Comparison of ENCODE assay signal across 28 cellular contexts in the genomic region with DNA sequence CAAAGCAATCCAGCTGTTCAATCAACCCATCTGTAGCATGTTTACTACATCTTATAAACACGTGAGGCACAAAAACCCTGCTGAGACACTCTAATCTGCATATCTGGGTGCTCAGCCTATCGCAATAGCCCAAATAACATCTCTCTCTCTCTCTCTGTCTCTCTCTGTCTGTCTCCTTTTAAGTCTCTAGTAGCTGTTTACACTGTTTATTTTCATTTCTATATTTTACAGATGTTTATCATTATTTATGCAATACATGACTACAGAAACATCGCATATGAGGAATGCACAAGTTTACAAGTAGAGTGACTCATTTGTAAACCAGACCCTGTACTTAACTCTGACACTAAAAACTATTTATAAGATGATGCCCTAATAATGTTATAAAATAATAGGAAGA.
DNase-seq lines count a peak whose midpoint lies in the region; ATAC-seq lines count a peak whose summit lies in the region.
"Had no signal": no experiment of that assay in that cellular context is flagged by ENCODE, and none has a peak within 500 bp of the region (broad histone marks: within the 10 kb centered on the region; RNA-seq: fewer than 3 reads in every experiment).

No MANE protein-coding gene starts in this region.

- H3K36me3 ChIP-seq in adipocyte (ENCODE audit: control insufficient read depth, insufficient read depth, low read length, severe bottlenecking) = no peaks in the 10 kb centered on the region
- H3K36me3 ChIP-seq: BLaER1 treated with 17β-estradiol and CSF1 and Interleukin-3, amounts not matched to agents 10 nM and 100 nM; ovary; tibial artery had no signal

- peak; percentile 7 for DNase-seq in AG08395 (ENCODE audit: low spot score)
- DNase-seq in GM04503 (ENCODE audit: low read depth) = peak; percentile 31
- peak; percentile 59 for DNase-seq in adipocyte (ENCODE audit: low read depth)
- peak; percentile 30 for DNase-seq in fibroblast of the conjunctiva (ENCODE audit: low read depth)
- no peak for DNase-seq in T-helper 17 cell
- DNase-seq: activated CD8-positive, alpha-beta T cell treated with anti-CD3 and anti-CD28 coated beads for 36 hours; anterior cingulate cortex; COR-L47; NCI-H1436 treated with DMSO at 0.1 percent for 48 hours; NCI-H2107; nephron progenitor cell; OCI-M1; ovary; small intestine; stimulated activated CD4-positive, alpha-beta T cell treated with anti-CD3 and anti-CD28 coated beads, Interleukin-1b, Interleukin-23, amount 100 ng/mL, for 48 hours; stimulated activated CD8-positive, alpha-beta memory T cell treated with anti-CD3 and anti-CD28 coated beads, Interleukin-4, amount 100 ng/mL, for 48 hours; tibial artery had no signal

- H3K4me3 Mint-ChIP-seq in T-helper 17 cell = no peak overlapping the region
- H3K4me3 Mint-ChIP-seq: activated CD8-positive, alpha-beta T cell treated with anti-CD3 and anti-CD28 coated beads for 36 hours; activated naive CD4-positive, alpha-beta T cell treated with anti-CD3 and anti-CD28 coated beads, Interleukin-2, amount 50 U/mL, for 24 hours; nephron progenitor cell; T-helper 2 cell treated with Interferon-gamma antibody and Interleukin-4, amounts not matched to agents 5 μg/mL and 100 μg/mL, for 36 hours had no signal

- ATAC-seq in HG02885 (IDR thresholded peaks at IDR 0.05; ENCODE audit: poor library complexity, unreplicated experiment) (no peak), HG03378 (IDR thresholded peaks at IDR 0.05; ENCODE audit: unreplicated experiment) (no peak), GM18520 (IDR thresholded peaks at IDR 0.05; ENCODE audit: unreplicated experiment) (no peak), T-helper 17 cell (no peak)
- ATAC-seq: activated CD8-positive, alpha-beta T cell treated with anti-CD3 and anti-CD28 coated beads for 36 hours; esophagus mucosa; GM12878; K562 had no signal

- peaks cover 4% of the 10 kb centered on the region for H3K4me1 ChIP-seq in adipocyte (ENCODE audit: control insufficient read depth, insufficient read depth, low read length)
- H3K4me1 ChIP-seq: BLaER1 treated with 17β-estradiol and CSF1 and Interleukin-3, amounts not matched to agents 10 nM and 100 nM; tibial artery had no signal

- peaks cover 7% of the 10 kb centered on the region for H3K27me3 Mint-ChIP-seq in T-helper 17 cell
- H3K27me3 Mint-ChIP-seq: activated CD8-positive, alpha-beta T cell treated with anti-CD3 and anti-CD28 coated beads for 36 hours; activated naive CD4-positive, alpha-beta T cell treated with anti-CD3 and anti-CD28 coated beads, Interleukin-2, amount 50 U/mL, for 24 hours had no signal

- H3K4me1 Mint-ChIP-seq in T-helper 17 cell = no peaks in the 10 kb centered on the region
- H3K4me1 Mint-ChIP-seq: activated naive CD4-positive, alpha-beta T cell treated with anti-CD3 and anti-CD28 coated beads, Interleukin-2, amount 50 U/mL, for 24 hours; nephron progenitor cell had no signal

- H3K9ac ChIP-seq in adipocyte (ENCODE audit: low read length) = no peak overlapping the region
- H3K9ac ChIP-seq: BLaER1 treated with 17β-estradiol and CSF1 and Interleukin-3, amounts not matched to agents 10 nM and 100 nM had no signal

- no peak overlapping the region for H3K4me3 ChIP-seq in adipocyte (ENCODE audit: low read length)
- H3K4me3 ChIP-seq: BLaER1 treated with 17β-estradiol and CSF1 and Interleukin-3, amounts not matched to agents 10 nM and 100 nM; GM12878; K562; lung; ovary; tibial artery had no signal

- no peak overlapping the region for H3K27ac Mint-ChIP-seq in T-helper 17 cell
- H3K27ac Mint-ChIP-seq: activated CD8-positive, alpha-beta T cell treated with anti-CD3 and anti-CD28 coated beads for 36 hours; activated naive CD4-positive, alpha-beta T cell treated with anti-CD3 and anti-CD28 coated beads, Interleukin-2, amount 50 U/mL, for 24 hours; activated T-helper 2 cell treated with anti-CD3 and anti-CD28 coated beads, Interferon-gamma antibody, Interleukin-2, Interleukin-4, amounts not matched to agents 10 μg/mL and 5 μg/mL and 100 μg/mL, durations not matched to agents 14 hours and 24 hours and 36 hours; nephron progenitor cell; T-helper 2 cell treated with Interferon-gamma antibody and Interleukin-4, amounts not matched to agents 5 μg/mL and 100 μg/mL, for 36 hours had no signal

- peaks cover 6% of the 10 kb centered on the region for H3K9me3 ChIP-seq in adipocyte (ENCODE audit: control insufficient read depth, low read length)
- H3K9me3 ChIP-seq in T-helper 17 cell (ENCODE audit: control insufficient read depth, low read length, poor library complexity, severe bottlenecking) = no peaks in the 10 kb centered on the region
- H3K9me3 ChIP-seq: BLaER1 treated with 17β-estradiol and CSF1 and Interleukin-3, amounts not matched to agents 10 nM and 100 nM; ovary; tibial artery had no signal

- no peaks in the 10 kb centered on the region for H3K27me3 ChIP-seq in adipocyte (replicated peaks; ENCODE audit: control insufficient read depth, insufficient read depth, low read length)
- H3K27me3 ChIP-seq: BLaER1 treated with 17β-estradiol and CSF1 and Interleukin-3, amounts not matched to agents 10 nM and 100 nM; ovary; tibial artery had no signal

- peaks cover 2% of the 10 kb centered on the region for H3K36me3 Mint-ChIP-seq in T-helper 17 cell (ENCODE audit: low read depth)
- H3K36me3 Mint-ChIP-seq: activated naive CD4-positive, alpha-beta T cell treated with anti-CD3 and anti-CD28 coated beads, Interleukin-2, amount 50 U/mL, for 24 hours had no signal

Comparison
In these comparisons a context has a peak if more than half of its experiments do, and no peak if none do; other contexts are left out.
1. DNase-seq: peak in AG08395 (single experiment), GM04503 (single experiment), adipocyte (single experiment) and fibroblast of the conjunctiva (single experiment); none in T-helper 17 cell (0 of 3).